28 cellular contexts compared by ENCODE assay signal in genomic region chr1:236253119-236253518, GRCh38.
"Had no signal": no experiment of that assay in that cellular context is flagged by ENCODE, and none has a peak within 500 bp of the region (broad histone marks: within the 10 kb centered on the region; RNA-seq: fewer than 3 reads in every experiment).

No MANE protein-coding gene starts in this region.

- H3K4me3 ChIP-seq: neural progenitor cell, ovary, psoas muscle, skin epidermis, smooth muscle cell, spleen, suprapubic skin, testis, tibial artery, transverse colon, upper lobe of right lung, uterus had no signal

- H2AFZ ChIP-seq: neural progenitor cell, parathyroid adenoma had no signal

- ATAC-seq: natural killer cell; psoas muscle; right cardiac atrium; sciatic nerve; stimulated activated memory B cell treated with anti-CD40 and anti-IgM and Interleukin-4, amounts not matched to agents 10 μg/mL and 1 μg/mL and 100 μg/mL, for 72 hours; stimulated activated naive CD8-positive, alpha-beta T cell treated with anti-CD3 and anti-CD28 coated beads, Interleukin-15, amount 100 ng/mL, for 72 hours; stimulated activated naive CD8-positive, alpha-beta T cell treated with anti-CD3 and anti-CD28 coated beads, Interleukin-15, Interleukin-2, amounts not matched to agents 100 U/mL and 50 U/mL, for 24 hours; upper lobe of right lung had no signal

- H3K4me1 ChIP-seq: neural progenitor cell, parathyroid adenoma, suprapubic skin, testis, tibial artery, transverse colon, uterus had no signal

- H3K9ac ChIP-seq: neural progenitor cell, parathyroid adenoma had no signal

- H3K9me3 ChIP-seq: ovary, testis had no signal

- H3K4me2 ChIP-seq: neural progenitor cell, smooth muscle cell had no signal

- H3K27me3 ChIP-seq: neural progenitor cell, ovary, spleen, suprapubic skin, testis, tibial artery, transverse colon, upper lobe of right lung, uterus had no signal

- H3K27ac ChIP-seq: neural progenitor cell, ovary, parathyroid adenoma, psoas muscle, skin epidermis, spleen, suprapubic skin, testis, tibial artery, transverse colon, upper lobe of right lung, uterus had no signal

- H3K36me3 ChIP-seq: neural progenitor cell, ovary, suprapubic skin, uterus had no signal

- DNase-seq: natural killer cell; occipital lobe; ovary; posterior cingulate gyrus; psoas muscle; right cardiac atrium; spleen; stimulated activated CD4-positive, alpha-beta T cell treated with anti-CD3 and anti-CD28 coated beads, Interleukin-12 subunit alpha, Interleukin-12 subunit beta, amount 100 ng/mL, for 4 hours; stimulated activated CD4-positive, alpha-beta T cell treated with anti-CD3 and anti-CD28 coated beads, Interleukin-1b, Interleukin-23, amount 100 ng/mL, for 48 hours; stimulated activated CD4-positive, alpha-beta T cell treated with anti-CD3 and anti-CD28 coated beads, Interleukin-4, amount 100 ng/mL, for 1 hour; stimulated activated CD4-positive, alpha-beta T cell treated with anti-CD3 and anti-CD28 coated beads, Interleukin-4, amount 100 ng/mL, for 4 hours; stimulated activated CD8-positive, alpha-beta memory T cell treated with anti-CD3 and anti-CD28 coated beads, Interleukin-4, amount 100 ng/mL, for 48 hours; stimulated activated naive CD4-positive, alpha-beta T cell; stimulated activated naive CD8-positive, alpha-beta T cell treated with anti-CD3 and anti-CD28 coated beads, Interleukin-15, amount 100 ng/mL, for 72 hours; stimulated activated naive CD8-positive, alpha-beta T cell treated with anti-CD3 and anti-CD28 coated beads, Interleukin-15, Interleukin-2, amounts not matched to agents 100 U/mL and 50 U/mL, for 24 hours; substantia nigra; testis; tibial artery; transverse colon; upper lobe of right lung; uterus had no signal
